ENCODE assay signal across 1 cellular context in genomic region chr3:112628038-112628437, GRCh38.
TF ChIP-seq lines count a peak whose summit lies in the region.

No MANE protein-coding gene starts in this region.

TF ChIP-seq in IMR-90, 13 proteins besides CTCF, POLR2A, EP300 and RAD21 (continued from another document):
- TF ChIP-seq SMC3 (IDR thresholded peaks at IDR 0.05; ENCODE audit: low read depth, low read length) (no peak), MXI1 (IDR thresholded peaks at IDR 0.05; ENCODE audit: borderline replicate concordance, low read depth, low read length) (no peak), RFX5 (IDR thresholded peaks at IDR 0.05; ENCODE audit: low read depth, low read length) (no peak), RCOR1 (IDR thresholded peaks at IDR 0.05; ENCODE audit: insufficient replicate concordance, low read length) (no peak), CHD1 (IDR thresholded peaks at IDR 0.05; ENCODE audit: low read depth, low read length) (no peak), MAFK (IDR thresholded peaks at IDR 0.05; ENCODE audit: low read depth, low read length) (no peak), FOS (IDR thresholded peaks at IDR 0.05; ENCODE audit: low read depth, low read length) (no peak)
- TF ChIP-seq, protein P1, sequence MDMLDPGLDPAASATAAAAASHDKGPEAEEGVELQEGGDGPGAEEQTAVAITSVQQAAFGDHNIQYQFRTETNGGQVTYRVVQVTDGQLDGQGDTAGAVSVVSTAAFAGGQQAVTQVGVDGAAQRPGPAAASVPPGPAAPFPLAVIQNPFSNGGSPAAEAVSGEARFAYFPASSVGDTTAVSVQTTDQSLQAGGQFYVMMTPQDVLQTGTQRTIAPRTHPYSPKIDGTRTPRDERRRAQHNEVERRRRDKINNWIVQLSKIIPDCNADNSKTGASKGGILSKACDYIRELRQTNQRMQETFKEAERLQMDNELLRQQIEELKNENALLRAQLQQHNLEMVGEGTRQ (IDR thresholded peaks at IDR 0.05; ENCODE audit: low read depth, low read length) = no peak
